27 cellular contexts compared by ENCODE assay signal in the genomic region with DNA sequence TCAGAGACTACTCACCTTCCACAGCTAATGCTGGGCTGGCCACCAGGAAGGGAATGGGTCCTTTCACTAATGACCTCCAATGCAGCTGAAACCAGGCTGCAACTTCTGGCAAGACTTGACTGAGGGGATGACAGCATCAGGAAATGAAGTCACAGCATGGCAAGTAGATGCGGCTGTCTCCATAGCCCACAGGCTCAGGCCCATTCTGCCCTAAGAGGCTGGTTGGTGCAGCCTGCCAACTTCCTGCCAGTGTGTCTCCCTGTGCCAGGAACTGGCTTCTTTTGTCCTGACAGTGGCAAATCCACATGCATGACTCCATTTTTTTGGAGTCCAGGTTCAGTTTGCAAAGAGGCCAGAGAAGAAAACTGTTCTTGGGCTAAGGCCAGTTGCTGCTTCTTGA.
"Had no signal": no experiment of that assay in that cellular context is flagged by ENCODE, and none has a peak within 500 bp of the region (broad histone marks: within the 10 kb centered on the region; RNA-seq: fewer than 3 reads in every experiment).

No MANE protein-coding gene starts in this region.

- H3K4me3 ChIP-seq: Peyer's patch, SJCRH30 had no signal

- H3K4me1 Mint-ChIP-seq: activated T-helper 17 cell treated with anti-CD3 and anti-CD28 coated beads, Interleukin-2, amount 50 U/mL, for 72 hours; central memory CD8-positive, alpha-beta T cell had no signal

- H3K27ac ChIP-seq: Peyer's patch, RWPE1, SJCRH30 had no signal

- H3K36me3 Mint-ChIP-seq: activated naive CD8-positive, alpha-beta T cell; brain; WTC11 had no signal

- H3K27me3 Mint-ChIP-seq: activated naive CD8-positive, alpha-beta T cell had no signal

- DNase-seq: activated CD4-positive, alpha-beta T cell treated with anti-CD3 and anti-CD28 coated beads for 48 hours; activated CD4-positive, alpha-beta T cell treated with anti-CD3 and anti-CD28 coated beads, Interleukin-2, amount 50 U/mL, for 4 hours; activated CD4-positive, CD25-positive, alpha-beta regulatory T cell treated with anti-CD3 and anti-CD28 coated beads, Interleukin-2, amount 50 U/mL, for 72 hours; activated gamma-delta T cell; activated naive CD4-positive, alpha-beta T cell treated with anti-CD3 and anti-CD28 coated beads for 36 hours; activated T-cell treated with anti-CD3 and anti-CD28 coated beads for 4 hours; activated T-cell treated with anti-CD3 and anti-CD28 coated beads, Interleukin-2, amount 50 U/mL, for 48 hours; MM.1S; NCI-H1092; NCI-H1417; NCI-H1930; NCI-H2171; NCI-H2227 treated with DMSO at 0.1 percent for 48 hours; NCI-H446 treated with DMSO at 0.1 percent for 48 hours; NCI-H524 treated with DMSO at 0.1 percent for 48 hours; NCI-H748 treated with DMSO at 0.1 percent for 48 hours; Peyer's patch; Right ventricle myocardium superior; SJCRH30 had no signal

- H3K9me3 Mint-ChIP-seq: activated naive CD4-positive, alpha-beta T cell treated with anti-CD3 and anti-CD28 coated beads for 36 hours; activated T-helper 17 cell treated with anti-CD3 and anti-CD28 coated beads, Interleukin-2, amount 50 U/mL, for 72 hours; central memory CD8-positive, alpha-beta T cell; T-helper 1 cell treated with Interleukin-12 subunit alpha and Interleukin-12 subunit beta and Interleukin-4 antibody, amounts not matched to agents 30 μg/mL and 1 μg/mL, for 36 hours had no signal

- H3K27ac Mint-ChIP-seq: activated naive CD4-positive, alpha-beta T cell treated with anti-CD3 and anti-CD28 coated beads for 36 hours; activated naive CD8-positive, alpha-beta T cell; activated T-helper 17 cell treated with anti-CD3 and anti-CD28 coated beads, Interleukin-2, amount 50 U/mL, for 72 hours; brain; T-helper 1 cell treated with Interleukin-12 subunit alpha and Interleukin-12 subunit beta and Interleukin-4 antibody, amounts not matched to agents 30 μg/mL and 1 μg/mL, for 36 hours; WTC11 had no signal

- H3K4me3 Mint-ChIP-seq: activated naive CD4-positive, alpha-beta T cell treated with anti-CD3 and anti-CD28 coated beads for 36 hours; activated naive CD8-positive, alpha-beta T cell; activated T-helper 17 cell treated with anti-CD3 and anti-CD28 coated beads, Interleukin-2, amount 50 U/mL, for 72 hours; brain; central memory CD8-positive, alpha-beta T cell; T-helper 1 cell treated with Interleukin-12 subunit alpha and Interleukin-12 subunit beta and Interleukin-4 antibody, amounts not matched to agents 30 μg/mL and 1 μg/mL, for 36 hours; WTC11 had no signal

- ATAC-seq: activated T-helper 17 cell treated with anti-CD3 and anti-CD28 coated beads, Interleukin-2, amount 50 U/mL, for 72 hours; SK-N-SH treated with all-trans-retinoic acid at 6 μM for 48 hours; WTC11 had no signal
